ENCODE assay signal across 11 cellular contexts in the genomic region with DNA sequence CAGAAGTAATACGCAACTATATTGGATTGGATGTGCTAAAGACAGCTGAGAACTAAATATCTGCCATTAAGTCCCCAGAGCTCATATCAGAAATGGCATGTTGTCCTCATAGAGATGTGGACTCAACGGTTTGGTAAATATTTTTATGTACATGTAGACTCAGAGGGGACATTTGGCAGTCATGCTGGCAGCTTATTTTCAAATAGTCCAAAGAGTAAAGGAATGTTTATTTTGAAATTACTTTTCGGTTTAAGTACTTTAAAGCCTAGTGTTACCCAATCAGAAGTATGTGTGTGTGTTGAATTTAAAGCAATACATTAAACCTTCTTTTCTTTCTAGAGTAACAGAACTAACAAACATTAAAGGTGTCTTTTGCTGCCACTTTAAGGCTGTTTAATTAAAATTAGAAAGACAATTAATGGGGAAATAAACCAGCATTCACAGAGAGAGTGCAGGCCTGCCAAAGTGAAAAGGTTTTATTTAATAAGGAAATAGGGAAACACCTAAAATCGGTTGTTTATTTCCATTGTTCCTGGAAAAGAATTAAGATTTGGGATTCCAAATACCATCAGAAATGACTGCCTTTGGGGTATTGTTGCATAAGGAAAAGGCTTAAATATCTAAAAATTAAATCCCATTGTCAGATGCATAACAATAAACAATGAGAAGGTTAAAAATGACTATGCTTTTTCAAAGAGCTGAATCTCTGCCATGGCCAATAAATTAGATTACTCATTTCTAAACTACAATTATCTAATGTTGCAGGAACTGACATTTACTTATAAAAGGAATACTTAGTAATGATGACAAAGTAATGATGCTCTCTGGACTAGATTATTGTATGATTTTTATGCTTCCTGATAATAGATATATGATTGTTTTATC.
DNase-seq lines count a peak whose midpoint lies in the region; ATAC-seq, FAIRE-seq and TF ChIP-seq lines count a peak whose summit lies in the region.
"Had no signal": no experiment of that assay in that cellular context is flagged by ENCODE, and none has a peak within 500 bp of the region (broad histone marks: within the 10 kb centered on the region; RNA-seq: fewer than 3 reads in every experiment).

No MANE protein-coding gene starts in this region.

- peaks cover 16% of the 10 kb centered on the region for H3K4me1 Mint-ChIP-seq in activated CD8-positive, alpha-beta T cell treated with anti-CD3 and anti-CD28 coated beads for 36 hours (ENCODE audit: low read depth)
- H3K4me1 Mint-ChIP-seq in activated CD8-positive, alpha-beta T cell treated with anti-CD3 and anti-CD28 coated beads, Interleukin-2, amount 10 ng/mL, durations not matched to agents 7 days and 5 days (ENCODE audit: low read depth) = peaks cover 10% of the 10 kb centered on the region
- peaks cover 23% of the 10 kb centered on the region for H3K4me1 Mint-ChIP-seq in stimulated activated memory B cell treated with anti-CD40 and anti-IgM and Interleukin-4, amounts not matched to agents 10 μg/mL and 1 μg/mL and 100 μg/mL, for 72 hours
- H3K4me1 Mint-ChIP-seq in activated naive CD4-positive, alpha-beta T cell treated with anti-CD3 and anti-CD28 coated beads, Interleukin-2, amount 10 ng/mL, durations not matched to agents 7 days and 5 days = peaks cover 8% of the 10 kb centered on the region

- peak; percentile 11 for FAIRE-seq in RCC 7860 (lab: Jason Lieb, UNC)

- TF ChIP-seq CTCF in activated CD8-positive, alpha-beta T cell treated with anti-CD3 and anti-CD28 coated beads for 36 hours (IDR thresholded peaks at IDR 0.05) = no peak

- CTCF ChIA-PET in activated CD8-positive, alpha-beta T cell treated with anti-CD3 and anti-CD28 coated beads for 36 hours (lab: Charles Lee) = no interaction called here
- CTCF ChIA-PET in activated CD8-positive, alpha-beta T cell treated with anti-CD3 and anti-CD28 coated beads, Interleukin-2, amount 10 ng/mL, durations not matched to agents 7 days and 5 days (lab: Charles Lee) = interaction anchor here (1.5 kb wide), 1 partner anchor 13 kb away, joined by 4 read pairs; no protein-coding TSS in a partner anchor
- CTCF ChIA-PET in activated naive CD4-positive, alpha-beta T cell treated with anti-CD3 and anti-CD28 coated beads, Interleukin-2, amount 10 ng/mL, durations not matched to agents 7 days and 5 days (lab: Charles Lee) = no interaction called here

- no peaks in the 10 kb centered on the region for H3K27me3 Mint-ChIP-seq in activated CD8-positive, alpha-beta T cell treated with anti-CD3 and anti-CD28 coated beads for 36 hours
- H3K27me3 Mint-ChIP-seq in activated CD8-positive, alpha-beta T cell treated with anti-CD3 and anti-CD28 coated beads, Interleukin-2, amount 10 ng/mL, durations not matched to agents 7 days and 5 days (ENCODE audit: low read depth) = no peaks in the 10 kb centered on the region
- no peaks in the 10 kb centered on the region for H3K27me3 Mint-ChIP-seq in stimulated activated memory B cell treated with anti-CD40 and anti-IgM and Interleukin-4, amounts not matched to agents 10 μg/mL and 1 μg/mL and 100 μg/mL, for 72 hours
- H3K27me3 Mint-ChIP-seq in activated naive CD4-positive, alpha-beta T cell treated with anti-CD3 and anti-CD28 coated beads, Interleukin-2, amount 10 ng/mL, durations not matched to agents 7 days and 5 days = no peaks in the 10 kb centered on the region

- POLR2A ChIA-PET in activated CD8-positive, alpha-beta T cell treated with anti-CD3 and anti-CD28 coated beads for 36 hours (lab: Charles Lee) = no interaction called here
- POLR2A ChIA-PET in activated CD8-positive, alpha-beta T cell treated with anti-CD3 and anti-CD28 coated beads, Interleukin-2, amount 10 ng/mL, durations not matched to agents 7 days and 5 days (lab: Charles Lee) = no interaction called here

- H3K9me3 Mint-ChIP-seq in activated CD8-positive, alpha-beta T cell treated with anti-CD3 and anti-CD28 coated beads for 36 hours = no peaks in the 10 kb centered on the region
- no peaks in the 10 kb centered on the region for H3K9me3 Mint-ChIP-seq in activated CD8-positive, alpha-beta T cell treated with anti-CD3 and anti-CD28 coated beads, Interleukin-2, amount 10 ng/mL, durations not matched to agents 7 days and 5 days (ENCODE audit: insufficient read depth)
- H3K9me3 Mint-ChIP-seq in stimulated activated memory B cell treated with anti-CD40 and anti-IgM and Interleukin-4, amounts not matched to agents 10 μg/mL and 1 μg/mL and 100 μg/mL, for 72 hours = no peaks in the 10 kb centered on the region
- peaks cover 2% of the 10 kb centered on the region for H3K9me3 Mint-ChIP-seq in activated naive CD4-positive, alpha-beta T cell treated with anti-CD3 and anti-CD28 coated beads, Interleukin-2, amount 10 ng/mL, durations not matched to agents 7 days and 5 days
- H3K9me3 Mint-ChIP-seq: activated naive CD4-positive, alpha-beta T cell treated with anti-CD3 and anti-CD28 coated beads, Interleukin-2, amount 50 U/mL, for 72 hours had no signal

- peak; percentile 60 for ATAC-seq in activated CD8-positive, alpha-beta T cell treated with anti-CD3 and anti-CD28 coated beads for 36 hours
- ATAC-seq in activated CD8-positive, alpha-beta T cell treated with anti-CD3 and anti-CD28 coated beads, Interleukin-2, amount 10 ng/mL, durations not matched to agents 7 days and 5 days = no peak
- ATAC-seq in HG02642 (IDR thresholded peaks at IDR 0.05; ENCODE audit: poor library complexity, unreplicated experiment) = peak; percentile 38
- peak; percentile 46 for ATAC-seq in stimulated activated memory B cell treated with anti-CD40 and anti-IgM and Interleukin-4, amounts not matched to agents 10 μg/mL and 1 μg/mL and 100 μg/mL, for 72 hours

- no peak overlapping the region for H3K27ac Mint-ChIP-seq in activated CD8-positive, alpha-beta T cell treated with anti-CD3 and anti-CD28 coated beads for 36 hours
- H3K27ac Mint-ChIP-seq in activated CD8-positive, alpha-beta T cell treated with anti-CD3 and anti-CD28 coated beads, Interleukin-2, amount 10 ng/mL, durations not matched to agents 7 days and 5 days = no peak overlapping the region
- H3K27ac Mint-ChIP-seq in stimulated activated memory B cell treated with anti-CD40 and anti-IgM and Interleukin-4, amounts not matched to agents 10 μg/mL and 1 μg/mL and 100 μg/mL, for 72 hours = peak overlapping the region; percentile 91
- no peak overlapping the region for H3K27ac Mint-ChIP-seq in activated naive CD4-positive, alpha-beta T cell treated with anti-CD3 and anti-CD28 coated beads, Interleukin-2, amount 10 ng/mL, durations not matched to agents 7 days and 5 days

- no peak overlapping the region for H3K4me3 Mint-ChIP-seq in activated CD8-positive, alpha-beta T cell treated with anti-CD3 and anti-CD28 coated beads for 36 hours
- H3K4me3 Mint-ChIP-seq in activated CD8-positive, alpha-beta T cell treated with anti-CD3 and anti-CD28 coated beads, Interleukin-2, amount 10 ng/mL, durations not matched to agents 7 days and 5 days = no peak overlapping the region
- no peak overlapping the region for H3K4me3 Mint-ChIP-seq in stimulated activated memory B cell treated with anti-CD40 and anti-IgM and Interleukin-4, amounts not matched to agents 10 μg/mL and 1 μg/mL and 100 μg/mL, for 72 hours
- H3K4me3 Mint-ChIP-seq in activated naive CD4-positive, alpha-beta T cell treated with anti-CD3 and anti-CD28 coated beads, Interleukin-2, amount 10 ng/mL, durations not matched to agents 7 days and 5 days = no peak overlapping the region

- H3K36me3 Mint-ChIP-seq in activated CD8-positive, alpha-beta T cell treated with anti-CD3 and anti-CD28 coated beads for 36 hours (ENCODE audit: low read depth) = no peaks in the 10 kb centered on the region
- H3K36me3 Mint-ChIP-seq in activated CD8-positive, alpha-beta T cell treated with anti-CD3 and anti-CD28 coated beads, Interleukin-2, amount 10 ng/mL, durations not matched to agents 7 days and 5 days (ENCODE audit: low read depth) = no peaks in the 10 kb centered on the region
- no peaks in the 10 kb centered on the region for H3K36me3 Mint-ChIP-seq in stimulated activated memory B cell treated with anti-CD40 and anti-IgM and Interleukin-4, amounts not matched to agents 10 μg/mL and 1 μg/mL and 100 μg/mL, for 72 hours
- no peaks in the 10 kb centered on the region for H3K36me3 Mint-ChIP-seq in activated naive CD4-positive, alpha-beta T cell treated with anti-CD3 and anti-CD28 coated beads, Interleukin-2, amount 10 ng/mL, durations not matched to agents 7 days and 5 days
- H3K36me3 Mint-ChIP-seq: activated naive CD4-positive, alpha-beta T cell treated with anti-CD3 and anti-CD28 coated beads, Interleukin-2, amount 50 U/mL, for 72 hours had no signal

- no peak for DNase-seq in activated CD8-positive, alpha-beta T cell treated with anti-CD3 and anti-CD28 coated beads for 36 hours
- DNase-seq in activated CD8-positive, alpha-beta T cell treated with anti-CD3 and anti-CD28 coated beads, Interleukin-2, amount 10 ng/mL, durations not matched to agents 7 days and 5 days = no peak
- DNase-seq in RCC 7860 (ENCODE audit: low spot score) = no peak
- no peak for DNase-seq in activated T-cell treated with anti-CD3 and anti-CD28 coated beads, Interleukin-2, amount 50 U/mL, for 1 hour
- DNase-seq in activated naive CD4-positive, alpha-beta T cell treated with anti-CD3 and anti-CD28 coated beads, Interleukin-2, amount 10 ng/mL, durations not matched to agents 7 days and 5 days = no peak
- DNase-seq in DMS153 (lab: John Stamatoyannopoulos, UW) = no peak
- DNase-seq: NCI-H1930, occipital lobe had no signal

- intact Hi-C loops in activated CD8-positive, alpha-beta T cell treated with anti-CD3 and anti-CD28 coated beads for 36 hours (cut with micrococcal nuclease) = no loop called here
